In genomic region chr13:110562696-110563462, GRCh38 we compare ENCODE assay signal across 1 cellular context.
TF ChIP-seq lines count a peak whose summit lies in the region.

No MANE protein-coding gene starts in this region.

TF ChIP-seq in GM12878, 131 proteins besides CTCF, POLR2A, EP300 and RAD21:
- TF ChIP-seq, protein P1, sequence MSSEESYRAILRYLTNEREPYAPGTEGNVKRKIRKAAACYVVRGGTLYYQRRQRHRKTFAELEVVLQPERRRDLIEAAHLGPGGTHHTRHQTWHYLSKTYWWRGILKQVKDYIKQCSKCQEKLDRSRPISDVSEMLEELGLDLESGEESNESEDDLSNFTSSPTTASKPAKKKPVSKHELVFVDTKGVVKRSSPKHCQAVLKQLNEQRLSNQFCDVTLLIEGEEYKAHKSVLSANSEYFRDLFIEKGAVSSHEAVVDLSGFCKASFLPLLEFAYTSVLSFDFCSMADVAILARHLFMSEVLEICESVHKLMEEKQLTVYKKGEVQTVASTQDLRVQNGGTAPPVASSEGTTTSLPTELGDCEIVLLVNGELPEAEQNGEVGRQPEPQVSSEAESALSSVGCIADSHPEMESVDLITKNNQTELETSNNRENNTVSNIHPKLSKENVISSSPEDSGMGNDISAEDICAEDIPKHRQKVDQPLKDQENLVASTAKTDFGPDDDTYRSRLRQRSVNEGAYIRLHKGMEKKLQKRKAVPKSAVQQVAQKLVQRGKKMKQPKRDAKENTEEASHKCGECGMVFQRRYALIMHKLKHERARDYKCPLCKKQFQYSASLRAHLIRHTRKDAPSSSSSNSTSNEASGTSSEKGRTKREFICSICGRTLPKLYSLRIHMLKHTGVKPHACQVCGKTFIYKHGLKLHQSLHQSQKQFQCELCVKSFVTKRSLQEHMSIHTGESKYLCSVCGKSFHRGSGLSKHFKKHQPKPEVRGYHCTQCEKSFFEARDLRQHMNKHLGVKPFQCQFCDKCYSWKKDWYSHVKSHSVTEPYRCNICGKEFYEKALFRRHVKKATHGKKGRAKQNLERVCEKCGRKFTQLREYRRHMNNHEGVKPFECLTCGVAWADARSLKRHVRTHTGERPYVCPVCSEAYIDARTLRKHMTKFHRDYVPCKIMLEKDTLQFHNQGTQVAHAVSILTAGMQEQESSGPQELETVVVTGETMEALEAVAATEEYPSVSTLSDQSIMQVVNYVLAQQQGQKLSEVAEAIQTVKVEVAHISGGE (CRISPR knock-in tag; IDR thresholded peaks at IDR 0.05), result no peak
- no peak for TF ChIP-seq ATF7 (IDR thresholded peaks at IDR 0.05; ENCODE audit: low read depth)
- TF ChIP-seq MTA3 (IDR thresholded peaks at IDR 0.05; ENCODE audit: borderline replicate concordance, low read length), result no peak
- TF ChIP-seq PAX8 (IDR thresholded peaks at IDR 0.05), result no peak
- no peak for TF ChIP-seq BACH1 (IDR thresholded peaks at IDR 0.05; ENCODE audit: borderline replicate concordance)
- no peak for TF ChIP-seq CHD4 (IDR thresholded peaks at IDR 0.05)
- TF ChIP-seq, protein P2, sequence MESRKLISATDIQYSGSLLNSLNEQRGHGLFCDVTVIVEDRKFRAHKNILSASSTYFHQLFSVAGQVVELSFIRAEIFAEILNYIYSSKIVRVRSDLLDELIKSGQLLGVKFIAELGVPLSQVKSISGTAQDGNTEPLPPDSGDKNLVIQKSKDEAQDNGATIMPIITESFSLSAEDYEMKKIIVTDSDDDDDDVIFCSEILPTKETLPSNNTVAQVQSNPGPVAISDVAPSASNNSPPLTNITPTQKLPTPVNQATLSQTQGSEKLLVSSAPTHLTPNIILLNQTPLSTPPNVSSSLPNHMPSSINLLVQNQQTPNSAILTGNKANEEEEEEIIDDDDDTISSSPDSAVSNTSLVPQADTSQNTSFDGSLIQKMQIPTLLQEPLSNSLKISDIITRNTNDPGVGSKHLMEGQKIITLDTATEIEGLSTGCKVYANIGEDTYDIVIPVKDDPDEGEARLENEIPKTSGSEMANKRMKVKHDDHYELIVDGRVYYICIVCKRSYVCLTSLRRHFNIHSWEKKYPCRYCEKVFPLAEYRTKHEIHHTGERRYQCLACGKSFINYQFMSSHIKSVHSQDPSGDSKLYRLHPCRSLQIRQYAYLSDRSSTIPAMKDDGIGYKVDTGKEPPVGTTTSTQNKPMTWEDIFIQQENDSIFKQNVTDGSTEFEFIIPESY (IDR thresholded peaks at IDR 0.05), result no peak
- no peak for TF ChIP-seq NR2F1 (conservative IDR thresholded peaks at IDR 0.05)
- no peak for TF ChIP-seq EED (IDR thresholded peaks at IDR 0.05; ENCODE audit: low read depth)
- TF ChIP-seq TARDBP (IDR thresholded peaks at IDR 0.05; ENCODE audit: borderline replicate concordance), result no peak
- TF ChIP-seq MYB (IDR thresholded peaks at IDR 0.05; ENCODE audit: borderline replicate concordance, low read depth, low read length), result no peak
